In the genomic region with DNA sequence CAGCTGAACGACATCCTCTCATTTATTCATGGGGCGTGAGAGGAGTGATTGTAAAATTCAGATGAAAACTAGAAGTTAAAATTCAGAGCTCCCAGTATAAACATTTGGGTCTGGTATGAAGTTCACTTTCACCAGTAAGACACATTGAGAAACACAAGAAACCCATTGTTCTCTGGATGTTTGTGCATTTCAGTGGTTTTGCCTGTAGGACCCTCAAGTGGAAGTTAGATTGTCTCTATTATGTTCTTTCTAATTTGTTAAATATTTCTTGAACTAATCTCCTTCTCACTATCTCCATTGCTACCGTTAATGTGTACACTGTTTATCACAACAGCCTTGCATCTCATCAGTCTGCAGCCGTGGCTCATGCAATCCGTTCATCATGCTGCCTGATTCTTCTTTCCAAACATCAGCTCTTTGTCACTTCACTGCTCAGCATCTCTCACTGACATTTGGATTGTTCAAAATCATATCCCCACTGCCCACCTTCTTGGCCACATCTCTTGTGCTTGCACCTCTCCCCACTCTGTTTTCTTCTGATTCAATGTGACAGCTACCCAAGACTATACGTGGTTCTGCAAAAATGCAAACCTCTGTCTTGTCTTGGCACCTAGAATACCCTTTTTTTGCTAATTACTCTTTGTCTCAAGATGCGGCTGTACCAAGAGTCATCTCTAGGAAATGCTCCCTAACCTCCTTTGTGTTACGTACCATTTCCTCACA, we compare ENCODE assay signal across 21 cellular contexts. TPM values are rescaled to one million over a fixed set of nuclear protein-coding genes. Genes with fewer than 3 reads are reported as not detected.
"Had no signal": no experiment of that assay in that cellular context is flagged by ENCODE, and none has a peak within 500 bp of the region (broad histone marks: within the 10 kb centered on the region; RNA-seq: fewer than 3 reads in every experiment).

No MANE protein-coding gene starts in this region.

- H3K4me3 Mint-ChIP-seq: activated naive CD8-positive, alpha-beta T cell; dendritic cell treated with granulocyte-macrophage colony-stimulating factor and Interleukin-4, amounts not matched to agents 40 ng/mL and 50 ng/mL, for 4 days; neural crest cell; stimulated activated naive B cell treated with anti-CD40 and anti-IgM and Interleukin-4, amounts not matched to agents 10 μg/mL and 1 μg/mL and 100 μg/mL, for 72 hours; WTC11 had no signal

- DNase-seq: activated CD4-positive, alpha-beta T cell treated with anti-CD3 and anti-CD28 coated beads, Interleukin-2, amount 50 U/mL, for 1 hour; activated gamma-delta T cell treated with Interleukin-2 at 50 U/mL for 16 hours; adrenal gland; brain microvascular endothelial cell; effector CD4-positive, alpha-beta T cell; foreskin keratinocyte; left ventricle myocardium inferior; naive thymus-derived CD4-positive, alpha-beta T cell; occipital lobe; SHP77 treated with DMSO at 0.1 percent for 48 hours; sigmoid colon; SK-N-SH; stimulated activated naive B cell treated with anti-CD40 and anti-IgM and Interleukin-4, amounts not matched to agents 10 μg/mL and 1 μg/mL and 100 μg/mL, for 72 hours; T1000; thyroid gland had no signal

- H3K36me3 Mint-ChIP-seq: activated naive CD8-positive, alpha-beta T cell; stimulated activated naive B cell treated with anti-CD40 and anti-IgM and Interleukin-4, amounts not matched to agents 10 μg/mL and 1 μg/mL and 100 μg/mL, for 72 hours; WTC11 had no signal

- H3K27me3 Mint-ChIP-seq: activated naive CD8-positive, alpha-beta T cell; dendritic cell treated with granulocyte-macrophage colony-stimulating factor and Interleukin-4, amounts not matched to agents 40 ng/mL and 50 ng/mL, for 4 days had no signal

- ATAC-seq: foreskin keratinocyte; naive thymus-derived CD4-positive, alpha-beta T cell; stimulated activated naive B cell treated with anti-CD40 and anti-IgM and Interleukin-4, amounts not matched to agents 10 μg/mL and 1 μg/mL and 100 μg/mL, for 72 hours; WTC11 had no signal

- H3K9me3 Mint-ChIP-seq: dendritic cell treated with granulocyte-macrophage colony-stimulating factor and Interleukin-4, amounts not matched to agents 40 ng/mL and 50 ng/mL, for 4 days; neural crest cell; stimulated activated naive B cell treated with anti-CD40 and anti-IgM and Interleukin-4, amounts not matched to agents 10 μg/mL and 1 μg/mL and 100 μg/mL, for 72 hours had no signal

- H3K27ac Mint-ChIP-seq: activated naive CD8-positive, alpha-beta T cell; dendritic cell treated with granulocyte-macrophage colony-stimulating factor and Interleukin-4, amounts not matched to agents 40 ng/mL and 50 ng/mL, for 4 days; stimulated activated naive B cell treated with anti-CD40 and anti-IgM and Interleukin-4, amounts not matched to agents 10 μg/mL and 1 μg/mL and 100 μg/mL, for 72 hours; WTC11 had no signal

- H3K4me1 Mint-ChIP-seq: stimulated activated naive B cell treated with anti-CD40 and anti-IgM and Interleukin-4, amounts not matched to agents 10 μg/mL and 1 μg/mL and 100 μg/mL, for 72 hours; WTC11 had no signal

RNA-seq across cellular contexts. Expression of a gene that starts 49.5 kb away (rescaled TPM):
- total RNA-seq: lung microvascular endothelial cell, neural crest cell, smooth muscle cell had no signal
- polyA plus RNA-seq: foreskin keratinocyte had no signal
